ENCODE assay signal across 1 cellular context in the genomic region with DNA sequence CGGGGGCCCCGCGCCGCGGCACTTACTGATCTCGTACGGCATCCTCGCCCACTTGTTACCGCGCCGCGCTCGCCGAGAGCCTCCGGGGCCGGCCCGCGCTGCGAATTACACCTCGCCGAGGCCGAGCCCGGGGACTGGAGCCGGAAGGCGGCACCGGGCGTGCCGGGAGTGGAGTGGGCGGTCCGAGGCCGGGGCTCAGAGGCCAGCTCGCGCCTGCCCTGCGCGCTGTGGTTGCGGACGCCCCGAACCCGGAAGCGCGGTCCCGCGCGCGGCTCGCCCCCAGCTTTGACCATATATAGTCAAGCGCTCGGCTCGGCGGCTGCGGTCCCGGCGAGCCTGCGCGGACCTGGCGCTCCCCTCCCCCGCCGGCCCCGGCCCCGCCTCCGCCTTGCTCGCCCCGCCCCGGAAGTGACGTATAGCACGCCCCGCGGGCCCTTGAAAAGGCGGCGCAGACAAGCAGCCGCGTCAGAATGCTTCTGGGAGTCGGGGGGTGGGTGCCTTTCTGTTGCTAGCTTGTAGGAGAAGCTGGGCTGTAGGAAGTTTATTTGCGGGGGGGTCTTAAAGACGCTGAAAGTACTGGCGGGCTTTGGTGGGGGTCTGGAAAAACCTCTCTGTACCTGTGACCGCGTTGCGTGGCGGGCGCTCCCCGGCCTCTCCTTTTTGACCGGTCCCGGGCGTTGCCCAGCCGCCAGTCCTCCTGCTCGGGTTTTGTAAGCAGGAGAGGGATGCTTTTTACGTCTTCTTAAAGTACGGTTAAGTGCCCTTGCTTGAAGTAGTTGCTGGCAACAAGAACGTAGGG.
TF ChIP-seq lines count a peak whose summit lies in the region.

A gene with protein sequence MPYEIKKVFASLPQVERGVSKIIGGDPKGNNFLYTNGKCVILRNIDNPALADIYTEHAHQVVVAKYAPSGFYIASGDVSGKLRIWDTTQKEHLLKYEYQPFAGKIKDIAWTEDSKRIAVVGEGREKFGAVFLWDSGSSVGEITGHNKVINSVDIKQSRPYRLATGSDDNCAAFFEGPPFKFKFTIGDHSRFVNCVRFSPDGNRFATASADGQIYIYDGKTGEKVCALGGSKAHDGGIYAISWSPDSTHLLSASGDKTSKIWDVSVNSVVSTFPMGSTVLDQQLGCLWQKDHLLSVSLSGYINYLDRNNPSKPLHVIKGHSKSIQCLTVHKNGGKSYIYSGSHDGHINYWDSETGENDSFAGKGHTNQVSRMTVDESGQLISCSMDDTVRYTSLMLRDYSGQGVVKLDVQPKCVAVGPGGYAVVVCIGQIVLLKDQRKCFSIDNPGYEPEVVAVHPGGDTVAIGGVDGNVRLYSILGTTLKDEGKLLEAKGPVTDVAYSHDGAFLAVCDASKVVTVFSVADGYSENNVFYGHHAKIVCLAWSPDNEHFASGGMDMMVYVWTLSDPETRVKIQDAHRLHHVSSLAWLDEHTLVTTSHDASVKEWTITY (minus strand): TSS at position 175 of the 799 bp plus-strand sequence. CDS start 133 bp downstream, at position 42.

TF ChIP-seq in K562, 482 proteins besides CTCF, POLR2A, EP300 and RAD21 (continued from another document and continues in another):
- TF ChIP-seq LEF1 (IDR thresholded peaks at IDR 0.05) (0 out of 2 replicates have a peak, but pooled peaks have one; percentile 21), PHTF2 (CRISPR knock-in tag; IDR thresholded peaks at IDR 0.05) (no peak), ZNF324 (CRISPR knock-in tag; IDR thresholded peaks at IDR 0.05) (no peak), HNRNPL (IDR thresholded peaks at IDR 0.05; ENCODE audit: low read depth, low read length) (peak; percentile 47), TBL1XR1 (IDR thresholded peaks at IDR 0.05; ENCODE audit: low read length in 2 of 2) (peak in 1 of 2 experiments; percentile 61; a peak in 1 of 4 replicates), GABPB2 (CRISPR knock-in tag; conservative IDR thresholded peaks at IDR 0.05) (no peak), TEAD1 (CRISPR knock-in tag; IDR thresholded peaks at IDR 0.05) (peak in 1 of 2 experiments; percentile 75; a peak in 2 of 4 replicates), STAT5A (IDR thresholded peaks at IDR 0.05; ENCODE audit: borderline replicate concordance, low read length) (no peak), SRSF9 (IDR thresholded peaks at IDR 0.05; ENCODE audit: borderline replicate concordance, low read depth, low read length) (no peak), ZNF212 (CRISPR knock-in tag; IDR thresholded peaks at IDR 0.05) (no peak), ZNF778 (CRISPR knock-in tag; IDR thresholded peaks at IDR 0.05) (no peak), SREBF1 (IDR thresholded peaks at IDR 0.05; ENCODE audit: borderline replicate concordance, low read depth, low read length) (no peak), ZC3H11A (IDR thresholded peaks at IDR 0.05; ENCODE audit: low read depth, low read length) (no peak), TAF1 (IDR thresholded peaks at IDR 0.05; ENCODE audit: control insufficient read depth, extremely low read depth, insufficient read depth, low read length, severe bottlenecking) (peak; percentile 95), RBFOX2 (IDR thresholded peaks at IDR 0.05; ENCODE audit: low read depth, low read length) (peak; percentile 90), PHF8 (IDR thresholded peaks at IDR 0.05; ENCODE audit: borderline replicate concordance, low read length) (peak; percentile 86), KLF6 (CRISPR knock-in tag; IDR thresholded peaks at IDR 0.05; ENCODE audit: borderline replicate concordance) (0 out of 2 replicates have a peak, but pooled peaks have one; percentile 15), KLF1 (tag; IDR thresholded peaks at IDR 0.05) (no peak), IRF9 (tag; IDR thresholded peaks at IDR 0.05) (no peak), WHSC1 (IDR thresholded peaks at IDR 0.05; ENCODE audit: low read length) (no peak), SIRT6 (IDR thresholded peaks at IDR 0.05; ENCODE audit: low read depth, low read length) (no peak), ZNF655 (CRISPR knock-in tag; IDR thresholded peaks at IDR 0.05) (no peak), KDM2B (CRISPR knock-in tag; IDR thresholded peaks at IDR 0.05) (no peak), NFRKB (IDR thresholded peaks at IDR 0.05; ENCODE audit: low read depth) (no peak; the same call in 1 of the 2 replicates), TCF7L2 (IDR thresholded peaks at IDR 0.05; ENCODE audit: low read depth, low read length) (no peak), MYBL2 (IDR thresholded peaks at IDR 0.05; ENCODE audit: low read depth) (no peak), MYBL2 (CRISPR knock-in tag; IDR thresholded peaks at IDR 0.05; ENCODE audit: borderline replicate concordance) (no peak), POLR3A (IDR thresholded peaks at IDR 0.05; ENCODE audit: borderline replicate concordance, extremely low read depth, insufficient read depth, insufficient read length) (no peak), RBM39 (optimal IDR thresholded peaks at IDR 0.05; ENCODE audit: low read depth, low read length) (no peak), ZNF398 (CRISPR knock-in tag; IDR thresholded peaks at IDR 0.05) (no peak), CUX1 (CRISPR knock-in tag; IDR thresholded peaks at IDR 0.05) (no peak), MED1 (CRISPR knock-in tag; IDR thresholded peaks at IDR 0.05; ENCODE audit: borderline replicate concordance) (no peak), CEBPB (tag; IDR thresholded peaks at IDR 0.05) (no peak), ZNF217 (CRISPR knock-in tag; IDR thresholded peaks at IDR 0.05) (no peak), PHF21A (IDR thresholded peaks at IDR 0.05; ENCODE audit: borderline replicate concordance, low read depth) (no peak), ZNF644 (tag; IDR thresholded peaks at IDR 0.05; ENCODE audit: low read depth) (peak; percentile 69; the same call in 1 of the 2 replicates), SMARCE1 (IDR thresholded peaks at IDR 0.05) (0 out of 2 replicates have a peak, but pooled peaks have one; percentile 26), ZZZ3 (IDR thresholded peaks at IDR 0.05) (no peak), POLR2G (IDR thresholded peaks at IDR 0.05; ENCODE audit: low read depth, low read length) (peak; percentile 94), ETV1 (tag; conservative IDR thresholded peaks at IDR 0.05; ENCODE audit: low read depth) (0 out of 2 replicates have a peak, but pooled peaks have one; percentile 4), ZNF253 (CRISPR knock-in tag; conservative IDR thresholded peaks at IDR 0.05) (no peak)
- TF ChIP-seq, protein P1, sequence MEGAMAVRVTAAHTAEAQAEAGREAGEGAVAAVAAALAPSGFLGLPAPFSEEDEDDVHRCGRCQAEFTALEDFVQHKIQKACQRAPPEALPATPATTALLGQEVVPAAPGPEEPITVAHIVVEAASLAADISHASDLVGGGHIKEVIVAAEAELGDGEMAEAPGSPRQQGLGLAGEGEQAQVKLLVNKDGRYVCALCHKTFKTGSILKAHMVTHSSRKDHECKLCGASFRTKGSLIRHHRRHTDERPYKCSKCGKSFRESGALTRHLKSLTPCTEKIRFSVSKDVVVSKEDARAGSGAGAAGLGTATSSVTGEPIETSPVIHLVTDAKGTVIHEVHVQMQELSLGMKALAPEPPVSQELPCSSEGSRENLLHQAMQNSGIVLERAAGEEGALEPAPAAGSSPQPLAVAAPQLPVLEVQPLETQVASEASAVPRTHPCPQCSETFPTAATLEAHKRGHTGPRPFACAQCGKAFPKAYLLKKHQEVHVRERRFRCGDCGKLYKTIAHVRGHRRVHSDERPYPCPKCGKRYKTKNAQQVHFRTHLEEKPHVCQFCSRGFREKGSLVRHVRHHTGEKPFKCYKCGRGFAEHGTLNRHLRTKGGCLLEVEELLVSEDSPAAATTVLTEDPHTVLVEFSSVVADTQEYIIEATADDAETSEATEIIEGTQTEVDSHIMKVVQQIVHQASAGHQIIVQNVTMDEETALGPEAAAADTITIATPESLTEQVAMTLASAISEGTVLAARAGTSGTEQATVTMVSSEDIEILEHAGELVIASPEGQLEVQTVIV (CRISPR knock-in tag; IDR thresholded peaks at IDR 0.05; ENCODE audit: borderline replicate concordance) = no peak
- TF ChIP-seq, protein P2, sequence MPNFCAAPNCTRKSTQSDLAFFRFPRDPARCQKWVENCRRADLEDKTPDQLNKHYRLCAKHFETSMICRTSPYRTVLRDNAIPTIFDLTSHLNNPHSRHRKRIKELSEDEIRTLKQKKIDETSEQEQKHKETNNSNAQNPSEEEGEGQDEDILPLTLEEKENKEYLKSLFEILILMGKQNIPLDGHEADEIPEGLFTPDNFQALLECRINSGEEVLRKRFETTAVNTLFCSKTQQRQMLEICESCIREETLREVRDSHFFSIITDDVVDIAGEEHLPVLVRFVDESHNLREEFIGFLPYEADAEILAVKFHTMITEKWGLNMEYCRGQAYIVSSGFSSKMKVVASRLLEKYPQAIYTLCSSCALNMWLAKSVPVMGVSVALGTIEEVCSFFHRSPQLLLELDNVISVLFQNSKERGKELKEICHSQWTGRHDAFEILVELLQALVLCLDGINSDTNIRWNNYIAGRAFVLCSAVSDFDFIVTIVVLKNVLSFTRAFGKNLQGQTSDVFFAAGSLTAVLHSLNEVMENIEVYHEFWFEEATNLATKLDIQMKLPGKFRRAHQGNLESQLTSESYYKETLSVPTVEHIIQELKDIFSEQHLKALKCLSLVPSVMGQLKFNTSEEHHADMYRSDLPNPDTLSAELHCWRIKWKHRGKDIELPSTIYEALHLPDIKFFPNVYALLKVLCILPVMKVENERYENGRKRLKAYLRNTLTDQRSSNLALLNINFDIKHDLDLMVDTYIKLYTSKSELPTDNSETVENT (CRISPR knock-in tag; IDR thresholded peaks at IDR 0.05) = peak; percentile 69; the same call in 1 of the 2 replicates
- TF ChIP-seq, protein P3, sequence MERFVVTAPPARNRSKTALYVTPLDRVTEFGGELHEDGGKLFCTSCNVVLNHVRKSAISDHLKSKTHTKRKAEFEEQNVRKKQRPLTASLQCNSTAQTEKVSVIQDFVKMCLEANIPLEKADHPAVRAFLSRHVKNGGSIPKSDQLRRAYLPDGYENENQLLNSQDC (CRISPR knock-in tag; IDR thresholded peaks at IDR 0.05) = peak; percentile 85; the same call in 1 of the 2 replicates
- TF ChIP-seq, protein P4, sequence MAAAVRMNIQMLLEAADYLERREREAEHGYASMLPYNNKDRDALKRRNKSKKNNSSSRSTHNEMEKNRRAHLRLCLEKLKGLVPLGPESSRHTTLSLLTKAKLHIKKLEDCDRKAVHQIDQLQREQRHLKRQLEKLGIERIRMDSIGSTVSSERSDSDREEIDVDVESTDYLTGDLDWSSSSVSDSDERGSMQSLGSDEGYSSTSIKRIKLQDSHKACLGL (CRISPR knock-in tag; IDR thresholded peaks at IDR 0.05; ENCODE audit: borderline replicate concordance, poor library complexity, severe bottlenecking) = no peak
